In genomic region chr1:224266105-224266935, GRCh38 we compare ENCODE assay signal across 1 cellular context.
TF ChIP-seq lines count a peak whose summit lies in the region.

No MANE protein-coding gene starts in this region.

TF ChIP-seq in HepG2, 621 proteins besides CTCF, POLR2A, EP300 and RAD21 (continued from another document):
- TF ChIP-seq BCLAF1 (IDR thresholded peaks at IDR 0.05), result no peak
- no peak for TF ChIP-seq ZSCAN12 (CRISPR knock-in tag; IDR thresholded peaks at IDR 0.05)
